In genomic region chr2:169572821-169573159, GRCh38 we compare ENCODE assay signal across 8 cellular contexts. TPM values are rescaled to one million over a fixed set of nuclear protein-coding genes. Genes with fewer than 3 reads are reported as not detected.
DNase-seq lines count a peak whose midpoint lies in the region; ATAC-seq and TF ChIP-seq lines count a peak whose summit lies in the region.

No MANE protein-coding gene starts in this region.

- H3K27ac ChIP-seq in SJCRH30: peak overlapping the region; percentile 54; the same call in 1 of the 2 replicates
- H3K27ac ChIP-seq in rectal smooth muscle tissue (ENCODE audit: low read depth, low read length): no peak overlapping the region

- TF ChIP-seq CTCF in fibroblast of mammary gland (conservative IDR thresholded peaks at IDR 0.05; ENCODE audit: control insufficient read depth, insufficient read depth, low read depth, low read length): no peak

- DNase-seq in SJCRH30: no peak
- DNase-seq in fibroblast of mammary gland (ENCODE audit: low read depth): no peak
- DNase-seq in amygdala (lab: John Stamatoyannopoulos, UW): no peak

- H3K9ac ChIP-seq in ES-I3 (ENCODE audit: low read depth, low read length): peak overlapping the region; percentile 93
- no peak overlapping the region for H3K9ac ChIP-seq in rectal smooth muscle tissue (ENCODE audit: low read length)

- H3K9me3 ChIP-seq in ES-I3 (ENCODE audit: control insufficient read depth, insufficient read depth, low read length) (no peaks in the 10 kb centered on the region), SJCRH30 (replicated peaks) (no peaks in the 10 kb centered on the region)

- H3K4me3 ChIP-seq in SJCRH30 (peak overlapping the region; percentile 71), fibroblast of mammary gland (ENCODE audit: control insufficient read depth, low read depth, low read length) (peak overlapping the region; percentile 94), rectal smooth muscle tissue (ENCODE audit: low read length) (peak overlapping the region; percentile 70)

- ATAC-seq in GM21786 (IDR thresholded peaks at IDR 0.05; ENCODE audit: unreplicated experiment) (no peak), GM21717 (IDR thresholded peaks at IDR 0.05; ENCODE audit: unreplicated experiment) (no peak), HG03565 (IDR thresholded peaks at IDR 0.05; ENCODE audit: unreplicated experiment) (no peak)

- 0 out of 2 replicates have a peak, but pooled peaks cover 3% of the 10 kb centered on the region for H3K4me1 ChIP-seq in ES-I3 (ENCODE audit: insufficient read depth, low read length)
- peaks cover 4% of the 10 kb centered on the region; the same call in 1 of the 2 replicates for H3K4me1 ChIP-seq in SJCRH30
- H3K4me1 ChIP-seq in rectal smooth muscle tissue (ENCODE audit: control insufficient read depth, insufficient read depth, low read length): peaks cover 3% of the 10 kb centered on the region

- H3K36me3 ChIP-seq in ES-I3 (ENCODE audit: insufficient read depth, low read length) (no peaks in the 10 kb centered on the region), SJCRH30 (no peaks in the 10 kb centered on the region; the same call in 1 of the 2 replicates), rectal smooth muscle tissue (ENCODE audit: control insufficient read depth, insufficient read depth, low read length) (peaks cover 2% of the 10 kb centered on the region)

- no peaks in the 10 kb centered on the region for H3K27me3 ChIP-seq in SJCRH30
- no peaks in the 10 kb centered on the region for H3K27me3 ChIP-seq in rectal smooth muscle tissue (ENCODE audit: control insufficient read depth, insufficient read depth, low read length)

RNA-seq across cellular contexts. Expression of gene FASTKD1, which starts 0.9 kb away (rescaled TPM):
- total RNA-seq in SJCRH30 (2014; rRNA removed; shearing (Covaris generic)): 33.2 and 40.0 TPM in 2 replicates

RNA-seq across cellular contexts. Expression of gene PPIG, which starts 11.4 kb away (rescaled TPM):
- total RNA-seq in SJCRH30 (2014; rRNA removed; shearing (Covaris generic)): 41.1 and 56.2 TPM in 2 replicates
